Comparison of ENCODE assay signal across 8 cellular contexts in the genomic region with DNA sequence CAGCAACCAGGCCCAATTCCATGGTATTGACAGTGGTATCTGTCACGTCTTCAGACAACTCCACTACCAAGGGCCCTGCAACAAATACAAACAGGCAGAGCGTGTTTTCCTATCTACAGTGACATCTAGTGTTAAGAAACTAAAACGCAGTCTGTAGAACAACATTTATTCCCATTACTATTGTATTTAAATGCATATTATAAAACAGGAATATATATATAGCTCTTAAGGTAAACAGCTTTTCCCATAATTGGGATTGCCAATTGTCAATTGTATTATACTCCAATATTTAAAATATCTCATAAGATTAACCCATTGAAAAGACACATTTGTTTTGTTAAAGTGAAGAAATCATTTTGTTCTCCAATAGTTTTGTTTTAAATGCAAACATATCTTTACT.
DNase-seq lines count a peak whose midpoint lies in the region; ATAC-seq and TF ChIP-seq lines count a peak whose summit lies in the region.

No MANE protein-coding gene starts in this region.

- peaks cover 4% of the 10 kb centered on the region for H3K36me3 Mint-ChIP-seq in WTC11

- H3K4me1 Mint-ChIP-seq in WTC11: peaks cover 12% of the 10 kb centered on the region

- no peak overlapping the region for H3K27ac Mint-ChIP-seq in WTC11

- in situ Hi-C loops in G401 (cut with HindIII; ENCODE audit: low sequenced_read_pairs): no loop called here

- intact Hi-C loops in left ventricle myocardium superior (cut with micrococcal nuclease): no loop called here

- ATAC-seq in WTC11 (peak; percentile 62), left ventricle myocardium superior (peak; percentile 66), HG02588 (IDR thresholded peaks at IDR 0.05; ENCODE audit: unreplicated experiment) (no peak)

- peak; percentile 82 for DNase-seq in G401 (ENCODE audit: low spot score)
- DNase-seq in HFF-Myc (ENCODE audit: extremely low read depth, low read depth): no peak
- peak; percentile 59 for DNase-seq in NCI-H2029 (lab: John Stamatoyannopoulos, UW)
- no peak for DNase-seq in WTC11 (ENCODE audit: low spot score)
- no peak for DNase-seq in left ventricle myocardium superior
- DNase-seq in smooth muscle cell of the brain vasculature (ENCODE audit: low read depth, low spot score): peak; percentile 52
- DNase-seq in GM19238 (ENCODE audit: insufficient read length, low spot score): no peak

- POLR2A ChIA-PET in WTC11 (lab: Charles Lee): no interaction called here

- H3K27me3 Mint-ChIP-seq in WTC11 (ENCODE audit: low read depth): no peaks in the 10 kb centered on the region

- TF ChIP-seq CTCF in HFF-Myc (IDR thresholded peaks at IDR 0.05; ENCODE audit: low read depth, low read length, missing control alignments) (peak; percentile 52), WTC11 (IDR thresholded peaks at IDR 0.05) (peak; percentile 23; the same call in 1 of the 2 replicates)

- CTCF ChIA-PET in WTC11 (lab: Charles Lee): interaction anchor here (0.6 to 1.2 kb wide), 3 partner anchors 9 to 1238 kb away, joined by 3 read pairs; no protein-coding TSS in a partner anchor

- H3K4me3 Mint-ChIP-seq in WTC11: no peak overlapping the region

- H3K4me3 ChIP-seq in HFF-Myc (replicated peaks; ENCODE audit: low read depth, low read length): no peak overlapping the region

- peaks cover 6% of the 10 kb centered on the region for H3K9me3 Mint-ChIP-seq in WTC11

TF ChIP-seq in WTC11, 78 proteins besides CTCF, POLR2A, EP300 and RAD21:
- TF ChIP-seq, protein P1, sequence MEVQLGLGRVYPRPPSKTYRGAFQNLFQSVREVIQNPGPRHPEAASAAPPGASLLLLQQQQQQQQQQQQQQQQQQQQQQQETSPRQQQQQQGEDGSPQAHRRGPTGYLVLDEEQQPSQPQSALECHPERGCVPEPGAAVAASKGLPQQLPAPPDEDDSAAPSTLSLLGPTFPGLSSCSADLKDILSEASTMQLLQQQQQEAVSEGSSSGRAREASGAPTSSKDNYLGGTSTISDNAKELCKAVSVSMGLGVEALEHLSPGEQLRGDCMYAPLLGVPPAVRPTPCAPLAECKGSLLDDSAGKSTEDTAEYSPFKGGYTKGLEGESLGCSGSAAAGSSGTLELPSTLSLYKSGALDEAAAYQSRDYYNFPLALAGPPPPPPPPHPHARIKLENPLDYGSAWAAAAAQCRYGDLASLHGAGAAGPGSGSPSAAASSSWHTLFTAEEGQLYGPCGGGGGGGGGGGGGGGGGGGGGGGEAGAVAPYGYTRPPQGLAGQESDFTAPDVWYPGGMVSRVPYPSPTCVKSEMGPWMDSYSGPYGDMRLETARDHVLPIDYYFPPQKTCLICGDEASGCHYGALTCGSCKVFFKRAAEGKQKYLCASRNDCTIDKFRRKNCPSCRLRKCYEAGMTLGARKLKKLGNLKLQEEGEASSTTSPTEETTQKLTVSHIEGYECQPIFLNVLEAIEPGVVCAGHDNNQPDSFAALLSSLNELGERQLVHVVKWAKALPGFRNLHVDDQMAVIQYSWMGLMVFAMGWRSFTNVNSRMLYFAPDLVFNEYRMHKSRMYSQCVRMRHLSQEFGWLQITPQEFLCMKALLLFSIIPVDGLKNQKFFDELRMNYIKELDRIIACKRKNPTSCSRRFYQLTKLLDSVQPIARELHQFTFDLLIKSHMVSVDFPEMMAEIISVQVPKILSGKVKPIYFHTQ (CRISPR knock-in tag; IDR thresholded peaks at IDR 0.05): no peak
- TF ChIP-seq SMAD3 (CRISPR knock-in tag; IDR thresholded peaks at IDR 0.05; ENCODE audit: borderline replicate concordance): no peak
- no peak for TF ChIP-seq ZNF138 (CRISPR knock-in tag; conservative IDR thresholded peaks at IDR 0.05)
- TF ChIP-seq, protein P2, sequence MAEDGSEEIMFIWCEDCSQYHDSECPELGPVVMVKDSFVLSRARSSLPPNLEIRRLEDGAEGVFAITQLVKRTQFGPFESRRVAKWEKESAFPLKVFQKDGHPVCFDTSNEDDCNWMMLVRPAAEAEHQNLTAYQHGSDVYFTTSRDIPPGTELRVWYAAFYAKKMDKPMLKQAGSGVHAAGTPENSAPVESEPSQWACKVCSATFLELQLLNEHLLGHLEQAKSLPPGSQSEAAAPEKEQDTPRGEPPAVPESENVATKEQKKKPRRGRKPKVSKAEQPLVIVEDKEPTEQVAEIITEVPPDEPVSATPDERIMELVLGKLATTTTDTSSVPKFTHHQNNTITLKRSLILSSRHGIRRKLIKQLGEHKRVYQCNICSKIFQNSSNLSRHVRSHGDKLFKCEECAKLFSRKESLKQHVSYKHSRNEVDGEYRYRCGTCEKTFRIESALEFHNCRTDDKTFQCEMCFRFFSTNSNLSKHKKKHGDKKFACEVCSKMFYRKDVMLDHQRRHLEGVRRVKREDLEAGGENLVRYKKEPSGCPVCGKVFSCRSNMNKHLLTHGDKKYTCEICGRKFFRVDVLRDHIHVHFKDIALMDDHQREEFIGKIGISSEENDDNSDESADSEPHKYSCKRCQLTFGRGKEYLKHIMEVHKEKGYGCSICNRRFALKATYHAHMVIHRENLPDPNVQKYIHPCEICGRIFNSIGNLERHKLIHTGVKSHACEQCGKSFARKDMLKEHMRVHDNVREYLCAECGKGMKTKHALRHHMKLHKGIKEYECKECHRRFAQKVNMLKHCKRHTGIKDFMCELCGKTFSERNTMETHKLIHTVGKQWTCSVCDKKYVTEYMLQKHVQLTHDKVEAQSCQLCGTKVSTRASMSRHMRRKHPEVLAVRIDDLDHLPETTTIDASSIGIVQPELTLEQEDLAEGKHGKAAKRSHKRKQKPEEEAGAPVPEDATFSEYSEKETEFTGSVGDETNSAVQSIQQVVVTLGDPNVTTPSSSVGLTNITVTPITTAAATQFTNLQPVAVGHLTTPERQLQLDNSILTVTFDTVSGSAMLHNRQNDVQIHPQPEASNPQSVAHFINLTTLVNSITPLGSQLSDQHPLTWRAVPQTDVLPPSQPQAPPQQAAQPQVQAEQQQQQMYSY (CRISPR knock-in tag; IDR thresholded peaks at IDR 0.05): no peak
- no peak for TF ChIP-seq IRF2 (CRISPR knock-in tag; IDR thresholded peaks at IDR 0.05; ENCODE audit: borderline replicate concordance, low read depth)
- TF ChIP-seq NFATC4 (CRISPR knock-in tag; IDR thresholded peaks at IDR 0.05): no peak
- TF ChIP-seq CREM (CRISPR knock-in tag; IDR thresholded peaks at IDR 0.05): no peak
- TF ChIP-seq, protein P3, sequence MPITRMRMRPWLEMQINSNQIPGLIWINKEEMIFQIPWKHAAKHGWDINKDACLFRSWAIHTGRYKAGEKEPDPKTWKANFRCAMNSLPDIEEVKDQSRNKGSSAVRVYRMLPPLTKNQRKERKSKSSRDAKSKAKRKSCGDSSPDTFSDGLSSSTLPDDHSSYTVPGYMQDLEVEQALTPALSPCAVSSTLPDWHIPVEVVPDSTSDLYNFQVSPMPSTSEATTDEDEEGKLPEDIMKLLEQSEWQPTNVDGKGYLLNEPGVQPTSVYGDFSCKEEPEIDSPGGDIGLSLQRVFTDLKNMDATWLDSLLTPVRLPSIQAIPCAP (CRISPR knock-in tag; IDR thresholded peaks at IDR 0.05): no peak

Comparison
In these comparisons a context has a peak if more than half of its experiments do, and no peak if none do; other contexts are left out.
1. DNase-seq: peak in G401 (single experiment), NCI-H2029 (single experiment) and smooth muscle cell of the brain vasculature (single experiment); none in HFF-Myc (single experiment), WTC11 (single experiment), left ventricle myocardium superior (single experiment) and GM19238 (single experiment).